Comparison of ENCODE assay signal across 15 cellular contexts in the genomic region with DNA sequence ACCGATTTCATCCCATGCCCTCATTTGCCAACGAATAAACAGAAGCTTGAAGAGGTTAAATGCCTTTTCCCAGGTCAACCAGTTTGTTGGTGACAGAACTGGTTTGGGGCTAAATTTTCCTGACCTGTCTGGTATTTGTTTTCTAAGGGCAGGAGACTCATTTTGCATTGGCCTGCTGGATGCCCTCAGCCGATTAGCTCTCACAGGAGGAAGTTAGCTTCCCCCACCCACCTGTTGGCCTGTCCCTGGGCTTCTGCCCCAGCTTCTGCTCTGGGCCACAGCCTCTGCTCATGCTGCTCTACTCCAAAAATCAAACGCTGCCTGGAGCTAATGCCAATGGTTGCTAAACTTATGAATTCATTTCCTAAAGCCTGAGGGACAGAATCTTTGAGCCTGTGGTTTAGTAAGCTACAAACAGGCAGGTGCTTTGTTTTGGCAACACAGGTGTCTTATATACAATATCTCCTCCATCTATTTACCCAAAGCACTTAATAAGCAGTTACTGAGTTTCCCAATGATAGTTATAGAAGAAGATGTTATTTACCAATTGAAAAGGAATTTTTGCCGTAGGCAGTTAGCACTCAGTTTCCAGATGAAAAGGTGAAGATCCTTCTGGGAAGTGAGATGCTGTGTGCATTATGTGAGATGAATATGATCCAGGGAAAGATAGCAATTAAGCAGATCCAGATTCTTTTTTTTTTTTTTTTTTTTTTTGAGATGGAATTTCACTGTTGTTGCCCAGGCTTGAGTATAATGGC.
DNase-seq lines count a peak whose midpoint lies in the region; TF ChIP-seq lines count a peak whose summit lies in the region.
"Had no signal": no experiment of that assay in that cellular context is flagged by ENCODE, and none has a peak within 500 bp of the region (broad histone marks: within the 10 kb centered on the region; RNA-seq: fewer than 3 reads in every experiment).

No MANE protein-coding gene starts in this region.

- no peak overlapping the region for H3K4me3 ChIP-seq in foreskin fibroblast (ENCODE audit: low read depth in 1 of 2, low read length in 2 of 2)
- H3K4me3 ChIP-seq: BLaER1, cardiac muscle cell, SK-N-MC had no signal

- H3K27ac Mint-ChIP-seq in mesothelial cell of epicardium: peak overlapping the region; percentile 59
- H3K27ac Mint-ChIP-seq: activated naive CD8-positive, alpha-beta T cell treated with anti-CD3 and anti-CD28 coated beads, Interleukin-2, amount 10 ng/mL, durations not matched to agents 7 days and 5 days; stimulated activated naive B cell treated with anti-CD40 and anti-IgM and Interleukin-4, amounts not matched to agents 10 μg/mL and 1 μg/mL and 100 μg/mL, for 72 hours had no signal

- peaks cover 61% of the 10 kb centered on the region for H3K4me1 Mint-ChIP-seq in mesothelial cell of epicardium

- H3K4me3 Mint-ChIP-seq in mesothelial cell of epicardium: no peak overlapping the region

- H3K9me3 Mint-ChIP-seq in mesothelial cell of epicardium: no peaks in the 10 kb centered on the region
- H3K9me3 Mint-ChIP-seq: activated naive CD8-positive, alpha-beta T cell treated with anti-CD3 and anti-CD28 coated beads, Interleukin-2, amount 10 ng/mL, durations not matched to agents 7 days and 5 days; stimulated activated naive B cell treated with anti-CD40 and anti-IgM and Interleukin-4, amounts not matched to agents 10 μg/mL and 1 μg/mL and 100 μg/mL, for 72 hours had no signal

- no peaks in the 10 kb centered on the region for H3K36me3 Mint-ChIP-seq in mesothelial cell of epicardium
- H3K36me3 Mint-ChIP-seq: activated naive CD8-positive, alpha-beta T cell treated with anti-CD3 and anti-CD28 coated beads, Interleukin-2, amount 10 ng/mL, durations not matched to agents 7 days and 5 days; stimulated activated naive B cell treated with anti-CD40 and anti-IgM and Interleukin-4, amounts not matched to agents 10 μg/mL and 1 μg/mL and 100 μg/mL, for 72 hours had no signal

- no peak for TF ChIP-seq CTCF in VCaP (conservative IDR thresholded peaks at IDR 0.05)
- no peak for TF ChIP-seq CTCF in mesothelial cell of epicardium (IDR thresholded peaks at IDR 0.05; ENCODE audit: unreplicated experiment)
- TF ChIP-seq CTCF in foreskin fibroblast (IDR thresholded peaks at IDR 0.05; ENCODE audit: low read depth, low read length): no peak

- no peaks in the 10 kb centered on the region for H3K27me3 Mint-ChIP-seq in mesothelial cell of epicardium (ENCODE audit: low read depth)
- H3K27me3 Mint-ChIP-seq: stimulated activated naive B cell treated with anti-CD40 and anti-IgM and Interleukin-4, amounts not matched to agents 10 μg/mL and 1 μg/mL and 100 μg/mL, for 72 hours had no signal

- DNase-seq in NCI-H1092 treated with DMSO at 0.1 percent for 48 hours (lab: John Stamatoyannopoulos, UW) (peak; percentile 13), NCI-H1092 (lab: John Stamatoyannopoulos, UW) (no peak), NCI-H146 treated with DMSO at 0.1 percent for 48 hours (lab: John Stamatoyannopoulos, UW; ENCODE audit: unreplicated experiment) (peak; percentile 77), mesothelial cell of epicardium (ENCODE audit: low spot score in 2 of 2, unreplicated experiment in 2 of 2) (no peak), foreskin fibroblast (no peak), kidney tubule cell (ENCODE audit: low spot score) (no peak)
- DNase-seq in activated CD8-positive, alpha-beta memory T cell treated with anti-CD3 and anti-CD28 coated beads, Interleukin-2, amount 50 U/mL, for 4 hours: no peak
- DNase-seq: DMS153, upper lobe of right lung had no signal

- H3K27ac ChIP-seq in VCaP: peak overlapping the region; percentile 88
- H3K27ac ChIP-seq: BLaER1, cardiac muscle cell, SK-N-MC had no signal

Comparison
In these comparisons a context has a peak if more than half of its experiments do, and no peak if none do; other contexts are left out.
1. DNase-seq: peak in NCI-H1092 treated with DMSO at 0.1 percent for 48 hours (single experiment) and NCI-H146 treated with DMSO at 0.1 percent for 48 hours (single experiment); none in NCI-H1092 (single experiment), mesothelial cell of epicardium (0 of 2), foreskin fibroblast (0 of 2), activated CD8-positive, alpha-beta memory T cell treated with anti-CD3 and anti-CD28 coated beads, Interleukin-2, amount 50 U/mL, for 4 hours (single experiment) and kidney tubule cell (single experiment).